31 cellular contexts compared by ENCODE assay signal in genomic region chr4:2183394-2183793, GRCh38.
"Had no signal": no experiment of that assay in that cellular context is flagged by ENCODE, and none has a peak within 500 bp of the region (broad histone marks: within the 10 kb centered on the region; RNA-seq: fewer than 3 reads in every experiment).

No MANE protein-coding gene starts in this region.

- H3K4me3 ChIP-seq: esophagus muscularis mucosa, ovary, sigmoid colon, suprapubic skin, tibial artery had no signal

- H3K27me3 Mint-ChIP-seq: activated CD4-positive, alpha-beta T cell treated with anti-CD3 and anti-CD28 coated beads for 36 hours; activated naive CD8-positive, alpha-beta T cell treated with anti-CD3 and anti-CD28 coated beads for 36 hours; naive B cell; progenitor cell of endocrine pancreas had no signal

- H3K36me3 ChIP-seq: esophagus muscularis mucosa, neutrophil, ovary, sigmoid colon, suprapubic skin had no signal

- DNase-seq: activated CD4-positive, alpha-beta T cell treated with anti-CD3 and anti-CD28 coated beads for 36 hours; activated CD4-positive, alpha-beta T cell treated with anti-CD3 and anti-CD28 coated beads, Interleukin-2, amount 50 U/mL, for 4 hours; activated CD4-positive, CD25-positive, alpha-beta regulatory T cell; activated CD8-positive, alpha-beta memory T cell treated with anti-CD3 and anti-CD28 coated beads for 24 hours; activated effector memory CD4-positive, alpha-beta T cell treated with anti-CD3 and anti-CD28 coated beads, Interleukin-2, amount 50 U/mL, for 16 hours; activated naive CD4-positive, alpha-beta T cell treated with anti-CD3 and anti-CD28 coated beads for 36 hours; activated naive CD8-positive, alpha-beta T cell treated with anti-CD3 and anti-CD28 coated beads for 36 hours; activated T-cell treated with anti-CD3 and anti-CD28 coated beads, Interleukin-2, amount 50 U/mL, for 1 hour; amniotic stem cell; central memory CD4-positive, alpha-beta T cell; endodermal cell; foreskin fibroblast; head of caudate nucleus; hippocampal formation; naive B cell; nephron progenitor cell; ovary; retina; sigmoid colon; stimulated activated CD4-positive, alpha-beta T cell treated with anti-CD3 and anti-CD28 coated beads, Interleukin-15, amount 100 ng/mL, for 24 hours; stimulated activated CD4-positive, alpha-beta T cell treated with anti-CD3 and anti-CD28 coated beads, Interleukin-2, amount 100 ng/mL, for 24 hours; stimulated activated naive CD4-positive, alpha-beta T cell; tibial artery had no signal

- ATAC-seq: activated CD4-positive, alpha-beta T cell treated with anti-CD3 and anti-CD28 coated beads for 36 hours had no signal

- H3K27ac Mint-ChIP-seq: activated CD4-positive, alpha-beta T cell treated with anti-CD3 and anti-CD28 coated beads for 36 hours; activated naive CD4-positive, alpha-beta T cell treated with anti-CD3 and anti-CD28 coated beads for 36 hours; activated naive CD8-positive, alpha-beta T cell treated with anti-CD3 and anti-CD28 coated beads for 36 hours; activated T-helper 1 cell treated with anti-CD3 and anti-CD28 coated beads, Interleukin-12 subunit alpha, Interleukin-12 subunit beta, Interleukin-2, Interleukin-4 antibody, amounts not matched to agents 30 ng/mL and 10 ng/mL and 1 ng/mL, durations not matched to agents 14 hours and 24 hours and 36 hours; dendritic cell treated with granulocyte-macrophage colony-stimulating factor and Interleukin-4, amounts not matched to agents 40 ng/mL and 50 ng/mL, for 4 days; endodermal cell; mesothelial cell of epicardium; naive B cell; nephron progenitor cell; progenitor cell of endocrine pancreas had no signal

- FAIRE-seq: astrocyte had no signal

- H3K27me3 ChIP-seq: esophagus muscularis mucosa, neutrophil, ovary, sigmoid colon, suprapubic skin, tibial artery had no signal

- H3K27ac ChIP-seq: esophagus muscularis mucosa, neutrophil, ovary, sigmoid colon, suprapubic skin, tibial artery had no signal

- H3K4me1 ChIP-seq: esophagus muscularis mucosa, sigmoid colon, suprapubic skin, tibial artery had no signal

- H3K9me3 ChIP-seq: neutrophil, suprapubic skin had no signal

- H3K4me1 Mint-ChIP-seq: activated CD4-positive, alpha-beta T cell treated with anti-CD3 and anti-CD28 coated beads for 36 hours; activated naive CD8-positive, alpha-beta T cell treated with anti-CD3 and anti-CD28 coated beads for 36 hours; endodermal cell; naive B cell; nephron progenitor cell had no signal

- H3K4me3 Mint-ChIP-seq: activated CD4-positive, alpha-beta T cell treated with anti-CD3 and anti-CD28 coated beads for 36 hours; activated naive CD4-positive, alpha-beta T cell treated with anti-CD3 and anti-CD28 coated beads for 36 hours; activated naive CD8-positive, alpha-beta T cell treated with anti-CD3 and anti-CD28 coated beads for 36 hours; activated T-helper 1 cell treated with anti-CD3 and anti-CD28 coated beads, Interleukin-12 subunit alpha, Interleukin-12 subunit beta, Interleukin-2, Interleukin-4 antibody, amounts not matched to agents 30 ng/mL and 10 ng/mL and 1 ng/mL, durations not matched to agents 14 hours and 24 hours and 36 hours; dendritic cell treated with granulocyte-macrophage colony-stimulating factor and Interleukin-4, amounts not matched to agents 40 ng/mL and 50 ng/mL, for 4 days; endodermal cell; mesothelial cell of epicardium; naive B cell; nephron progenitor cell had no signal
